1 cellular context compared by ENCODE assay signal in the genomic region with DNA sequence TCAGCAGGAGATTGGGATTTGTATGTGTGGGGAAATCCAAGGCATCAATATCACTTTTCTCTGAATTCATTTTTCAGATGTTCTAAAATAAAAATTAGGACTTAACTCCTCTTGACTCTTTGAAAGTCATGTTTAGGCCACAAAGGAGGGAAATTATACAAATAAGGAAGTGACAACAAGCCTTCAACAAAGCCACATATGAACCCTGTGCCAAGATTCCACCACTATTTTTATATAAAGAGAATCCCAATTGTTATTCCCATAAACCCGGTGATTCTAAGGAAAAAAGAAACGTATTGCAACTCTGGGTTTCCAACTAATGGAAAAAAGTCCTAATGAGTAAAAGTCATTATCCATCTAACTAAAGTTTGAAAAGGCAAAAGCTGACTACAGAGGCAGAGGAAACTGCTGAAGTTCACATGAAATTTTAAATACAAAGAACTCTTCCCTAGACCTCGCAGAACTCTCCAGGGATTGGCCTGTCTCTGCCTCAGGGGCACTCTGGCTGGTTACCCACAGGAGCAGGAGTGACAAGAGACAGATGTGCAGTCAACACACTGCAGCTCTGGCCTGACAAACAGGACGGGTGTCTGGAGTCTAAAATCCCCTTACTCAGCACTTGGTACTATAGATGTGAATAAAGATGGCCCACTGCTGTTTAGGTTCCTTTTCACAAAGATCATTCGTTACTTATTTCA.
TF ChIP-seq lines count a peak whose summit lies in the region.

No MANE protein-coding gene starts in this region.

TF ChIP-seq in HepG2, 621 proteins besides CTCF, POLR2A, EP300 and RAD21:
- no peak for TF ChIP-seq ZFP82 (CRISPR knock-in tag; IDR thresholded peaks at IDR 0.05; ENCODE audit: borderline replicate concordance)
- no peak for TF ChIP-seq ZNF292 (CRISPR knock-in tag; IDR thresholded peaks at IDR 0.05; ENCODE audit: borderline replicate concordance, low read depth)
- peak; percentile 89 to 90 for TF ChIP-seq MAFK (conservative IDR thresholded peaks at IDR 0.05 in 1 of 2, IDR thresholded peaks at IDR 0.05 in 1 of 2; ENCODE audit: low read length in 2 of 2)
- TF ChIP-seq ZNF235 (CRISPR knock-in tag; IDR thresholded peaks at IDR 0.05; ENCODE audit: borderline replicate concordance): no peak
- no peak for TF ChIP-seq BHLHE40 (IDR thresholded peaks at IDR 0.05; ENCODE audit: low read length)
- TF ChIP-seq ZNF772 (CRISPR knock-in tag; IDR thresholded peaks at IDR 0.05): no peak
- TF ChIP-seq RBFOX2 (IDR thresholded peaks at IDR 0.05; ENCODE audit: low read depth, low read length): 0 out of 2 replicates have a peak, but pooled peaks have one; percentile 38
- TF ChIP-seq TAF1 (CRISPR knock-in tag; IDR thresholded peaks at IDR 0.05): no peak
- TF ChIP-seq MAFF (IDR thresholded peaks at IDR 0.05; ENCODE audit: low read depth, low read length): peak; percentile 86
- TF ChIP-seq ZNF138 (CRISPR knock-in tag; IDR thresholded peaks at IDR 0.05; ENCODE audit: low read depth): no peak
